ENCODE assay signal across 8 cellular contexts in the genomic region with DNA sequence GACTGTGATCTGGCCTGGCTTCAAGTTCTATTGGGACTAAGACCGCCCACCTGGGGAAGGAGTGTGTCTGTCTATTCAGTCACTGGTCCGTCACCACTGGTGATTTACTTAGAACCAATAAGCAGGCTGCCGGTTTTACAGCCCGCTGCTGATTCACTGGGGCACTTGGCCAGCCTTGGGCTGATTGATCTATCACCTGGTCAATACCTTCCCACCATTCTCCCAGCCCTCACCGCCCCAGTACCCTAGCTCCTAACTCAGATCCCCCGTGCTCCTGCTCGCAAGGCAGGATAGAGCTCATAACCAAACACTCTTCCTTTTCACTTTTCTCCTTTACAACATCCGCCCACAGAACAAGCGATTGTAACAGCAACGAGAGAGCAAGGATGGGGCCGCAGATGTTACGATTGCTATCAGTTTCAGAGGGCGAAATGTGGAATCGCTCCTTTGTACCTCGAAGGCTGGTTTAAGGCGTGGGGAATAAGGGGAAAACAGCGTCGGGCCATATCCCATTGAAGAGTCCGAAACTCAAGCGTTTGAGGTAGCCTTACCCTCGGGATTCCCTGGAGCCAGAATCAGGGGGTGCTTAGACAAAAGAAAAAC. TPM values are rescaled to one million over a fixed set of nuclear protein-coding genes. Genes with fewer than 3 reads are reported as not detected.
DNase-seq lines count a peak whose midpoint lies in the region; TF ChIP-seq lines count a peak whose summit lies in the region.

No MANE protein-coding gene starts in this region.

- H3K27me3 ChIP-seq in GM23248 (replicated peaks; ENCODE audit: insufficient read depth) = no peaks in the 10 kb centered on the region
- H3K27me3 ChIP-seq in Karpas-422 (ENCODE audit: low read length) = no peaks in the 10 kb centered on the region
- H3K27me3 ChIP-seq in neuronal stem cell (ENCODE audit: control insufficient read depth in 3 of 3, insufficient read depth in 3 of 3, low read depth in 1 of 3, low read length in 3 of 3) = peaks cover 0 to 15% (median 0%) of the 10 kb centered on the region in 3 experiments
- no peaks in the 10 kb centered on the region for H3K27me3 ChIP-seq in suprapubic skin

- H3K4me3 ChIP-seq in GM23248 (peak overlapping the region; percentile 100), Karpas-422 (ENCODE audit: low read length) (peak overlapping the region; percentile 86), foreskin fibroblast (ENCODE audit: low read depth in 1 of 2, low read length in 2 of 2) (peak overlapping the region; percentile 91 to 95), neuronal stem cell (ENCODE audit: low read length in 2 of 2) (peak overlapping the region; percentile 61 to 90), suprapubic skin (peak overlapping the region; percentile 80)

- peaks cover 2% of the 10 kb centered on the region for H3K79me1 ChIP-seq in neuronal stem cell (ENCODE audit: low read depth, low read length)

- H2AK5ac ChIP-seq in neuronal stem cell (ENCODE audit: low read depth, low read length) = no peak overlapping the region

- no peaks in the 10 kb centered on the region for H3K9me2 ChIP-seq in GM23248 (ENCODE audit: insufficient read depth)
- no peaks in the 10 kb centered on the region for H3K9me2 ChIP-seq in Karpas-422 (replicated peaks; ENCODE audit: insufficient read depth, low read length)

- H3K27ac ChIP-seq in GM23248 (peak overlapping the region; percentile 77), Karpas-422 (ENCODE audit: low read length) (peak overlapping the region; percentile 88), neuronal stem cell (replicated peaks; ENCODE audit: low read length) (peak overlapping the region; percentile 70), suprapubic skin (peak overlapping the region; percentile 81)

- no peak overlapping the region for H2BK120ac ChIP-seq in neuronal stem cell (ENCODE audit: low read depth, low read length)

- no peak overlapping the region for H3K14ac ChIP-seq in neuronal stem cell (ENCODE audit: low read length)

- H3K9ac ChIP-seq in GM23248 (peak overlapping the region; percentile 88), Karpas-422 (ENCODE audit: low read length) (peak overlapping the region; percentile 89), neuronal stem cell (ENCODE audit: low read depth, low read length, poor library complexity) (peak overlapping the region; percentile 88)

- no peak overlapping the region for H2BK12ac ChIP-seq in neuronal stem cell (ENCODE audit: low read length)

- DNase-seq in EH (ENCODE audit: low read depth) (peak; percentile 89), GM23248 (peak; percentile 98), Karpas-422 (peak; percentile 95), RPMI7951 (ENCODE audit: low read depth) (peak; percentile 89), foreskin fibroblast (peak; percentile 91 to 94), neuronal stem cell (ENCODE audit: low spot score) (peak; percentile 58), suprapubic skin (ENCODE audit: low spot score in 2 of 2) (peak; percentile 72 to 79)
- peak; percentile 40 for DNase-seq in activated effector memory CD4-positive, alpha-beta T cell treated with Interleukin-2 at 50 U/mL for 16 hours

- H2AFZ ChIP-seq in GM23248 = peak overlapping the region; percentile 92
- peak overlapping the region; percentile 72 for H2AFZ ChIP-seq in Karpas-422 (ENCODE audit: low read length)
- H2AFZ ChIP-seq in neuronal stem cell (ENCODE audit: low read length) = peak overlapping the region; percentile 79

- peak overlapping the region; percentile 96 for H3K18ac ChIP-seq in neuronal stem cell (ENCODE audit: low read length)

- H3K4me2 ChIP-seq in GM23248 (ENCODE audit: unreplicated experiment) (peak overlapping the region; percentile 91), Karpas-422 (ENCODE audit: low read depth, low read length, poor library complexity, severe bottlenecking) (peak overlapping the region; percentile 87), neuronal stem cell (ENCODE audit: insufficient read depth, low read length, poor library complexity, severe bottlenecking) (peak overlapping the region; percentile 79)

- no peak overlapping the region for H4K8ac ChIP-seq in neuronal stem cell (ENCODE audit: low read depth, low read length)

- H3K79me2 ChIP-seq in GM23248 (ENCODE audit: insufficient read depth) = peaks cover 46% of the 10 kb centered on the region
- peaks cover 55% of the 10 kb centered on the region for H3K79me2 ChIP-seq in Karpas-422 (ENCODE audit: low read length)

- in situ Hi-C loops in GM23248 (cut with MboI) = no loop called here

- peaks cover 5% of the 10 kb centered on the region; the same call in 1 of the 2 replicates for H3F3A ChIP-seq in GM23248 (ENCODE audit: insufficient read depth)

- no peaks in the 10 kb centered on the region for H3K9me3 ChIP-seq in GM23248 (ENCODE audit: low read depth)
- H3K9me3 ChIP-seq in Karpas-422 (ENCODE audit: low read length) = no peaks in the 10 kb centered on the region
- no peaks in the 10 kb centered on the region for H3K9me3 ChIP-seq in neuronal stem cell (replicated peaks in 1 of 2; ENCODE audit: control insufficient read depth in 2 of 2, insufficient read depth in 1 of 2, low read depth in 1 of 2, low read length in 2 of 2)
- no peaks in the 10 kb centered on the region for H3K9me3 ChIP-seq in suprapubic skin

- TF ChIP-seq EP300 in suprapubic skin (IDR thresholded peaks at IDR 0.05) = no peak

- H3K36me3 ChIP-seq in GM23248 (ENCODE audit: low read depth) = peaks cover 24% of the 10 kb centered on the region; the same call in 1 of the 2 replicates
- peaks cover 36% of the 10 kb centered on the region for H3K36me3 ChIP-seq in Karpas-422 (ENCODE audit: insufficient read depth, low read length)
- H3K36me3 ChIP-seq in neuronal stem cell (replicated peaks in 1 of 2; ENCODE audit: control insufficient read depth in 2 of 2, insufficient read depth in 2 of 2, low read length in 2 of 2) = peaks cover 23 to 42% of the 10 kb centered on the region in 2 donors
- peaks cover 17% of the 10 kb centered on the region for H3K36me3 ChIP-seq in suprapubic skin

- no peak overlapping the region for H3K4ac ChIP-seq in neuronal stem cell (ENCODE audit: low read length)

- no peak for TF ChIP-seq CTCF in foreskin fibroblast (IDR thresholded peaks at IDR 0.05; ENCODE audit: low read depth, low read length)
- no peak for TF ChIP-seq CTCF in suprapubic skin (IDR thresholded peaks at IDR 0.05)

- TF ChIP-seq POLR2A in suprapubic skin (IDR thresholded peaks at IDR 0.05) = no peak

- H3K23ac ChIP-seq in neuronal stem cell (ENCODE audit: low read depth, low read length, poor library complexity) = no peak overlapping the region

- no peak overlapping the region for H4K91ac ChIP-seq in neuronal stem cell (ENCODE audit: low read depth, low read length, poor library complexity)

- peak overlapping the region; percentile 79 for H2BK5ac ChIP-seq in neuronal stem cell (ENCODE audit: low read length)

- WGBS in GM23248 (ENCODE audit: low coverage in 1 of 2, low lambda C conversion rate in 2 of 2, missing lambda C conversion rate in 2 of 2), 2 experiments = 1% methylated on average over 21 of the region's 21 CpGs
- no CpG with 5 or more reads among the region's 21 CpGs for WGBS in neuronal stem cell (ENCODE audit: extremely low coverage in 2 of 2, insufficient read length in 2 of 2, insufficient replicate concordance in 1 of 2), 2 donors
- WGBS in suprapubic skin = 1% methylated on average over 21 of the region's 21 CpGs

- no peak overlapping the region for H2BK15ac ChIP-seq in neuronal stem cell (ENCODE audit: low read length)

- H4K20me1 ChIP-seq in GM23248 (ENCODE audit: insufficient read depth) (peaks cover 4% of the 10 kb centered on the region; the same call in 1 of the 2 replicates), Karpas-422 (ENCODE audit: insufficient read depth, low read depth, low read length) (0 out of 2 replicates have a peak, but pooled peaks cover 8% of the 10 kb centered on the region)

- H3K4me1 ChIP-seq in GM23248 (ENCODE audit: insufficient read depth) = peaks cover 11% of the 10 kb centered on the region; the same call in 1 of the 2 replicates
- peaks cover 13% of the 10 kb centered on the region for H3K4me1 ChIP-seq in Karpas-422 (ENCODE audit: low read length)
- peaks cover 0 to 5% of the 10 kb centered on the region in 2 donors for H3K4me1 ChIP-seq in neuronal stem cell (ENCODE audit: control insufficient read depth in 2 of 2, insufficient read depth in 1 of 2, low read depth in 1 of 2, low read length in 2 of 2)
- H3K4me1 ChIP-seq in suprapubic skin = peaks cover 9% of the 10 kb centered on the region

RNA-seq across cellular contexts. Expression of a gene that starts 0.7 kb away (rescaled TPM):
- total RNA-seq in GM23248 (2014; rRNA removed; shearing (Covaris generic)) = 59.1 and 59.4 TPM in 2 replicates
- 56.7 and 57.5 TPM in 2 replicates for polyA plus RNA-seq in GM23248 (2016; fragmentation: Nextera tagmentation; extraction: Ambion mirVana)
- 126 and 147 TPM in 2 replicates for total RNA-seq in Karpas-422 (2014; rRNA removed; shearing (Covaris generic); ENCODE audit: low replicate concordance)
- total RNA-seq in RPMI7951 (2014; rRNA removed; shearing (Covaris generic)) = 73.6 and 86.6 TPM in 2 replicates
- polyA plus RNA-seq in neuronal stem cell (2013, experiment 1 of 2) = 85.1 TPM
- 88.7 TPM for polyA plus RNA-seq in neuronal stem cell (2013, experiment 2 of 2)
- total RNA-seq in suprapubic skin = 10 to 100 TPM; 39.3 to 70.2 (median 58.8) TPM

RNA-seq across cellular contexts. Expression of a gene that starts 6.8 kb away (rescaled TPM):
- not detected in 2 replicates for total RNA-seq in GM23248 (2014; rRNA removed; shearing (Covaris generic))
- not detected in 2 replicates for polyA plus RNA-seq in GM23248 (2016; fragmentation: Nextera tagmentation; extraction: Ambion mirVana)
- not detected in 2 replicates for total RNA-seq in Karpas-422 (2014; rRNA removed; shearing (Covaris generic); ENCODE audit: low replicate concordance)
- not detected in 2 replicates for total RNA-seq in RPMI7951 (2014; rRNA removed; shearing (Covaris generic))
- polyA plus RNA-seq in neuronal stem cell (2013, experiment 1 of 2) = 0.33 TPM
- polyA plus RNA-seq in neuronal stem cell (2013, experiment 2 of 2) = 0.29 TPM
- 10 to 100 TPM; 27.3 to 99.8 (median 81.8) TPM for total RNA-seq in suprapubic skin

RNA-seq across cellular contexts. Expression of a gene that starts 20.5 kb away (rescaled TPM):
- total RNA-seq in GM23248 (2014; rRNA removed; shearing (Covaris generic)) = 61.5 and 64.2 TPM in 2 replicates
- 192 and 207 TPM in 2 replicates for polyA plus RNA-seq in GM23248 (2016; fragmentation: Nextera tagmentation; extraction: Ambion mirVana)
- 105 and 106 TPM in 2 replicates for total RNA-seq in Karpas-422 (2014; rRNA removed; shearing (Covaris generic); ENCODE audit: low replicate concordance)
- total RNA-seq in RPMI7951 (2014; rRNA removed; shearing (Covaris generic)) = 49.3 and 52.6 TPM in 2 replicates
- polyA plus RNA-seq in neuronal stem cell (2013, experiment 1 of 2) = 65.1 TPM
- polyA plus RNA-seq in neuronal stem cell (2013, experiment 2 of 2) = 65.3 TPM
- total RNA-seq in suprapubic skin = 10 to 100 TPM; 48.4 to 61.1 (median 56.2) TPM

Comparison
In these comparisons a context has a peak if more than half of its experiments do, and no peak if none do; other contexts are left out.
1. Peak in every context shown above with its lines: DNase-seq, H3K4me3 ChIP-seq and H3K27ac ChIP-seq.
2. DNase-seq: peak in every context shown above with its lines; median percentile 98 in GM23248; 95 in Karpas-422; 92 in foreskin fibroblast; 89 in EH; 89 in RPMI7951; 76 in suprapubic skin; 58 in neuronal stem cell; 40 in activated effector memory CD4-positive, alpha-beta T cell treated with Interleukin-2 at 50 U/mL for 16 hours.
3. RNA of a gene that starts 6.8 kb away (total RNA-seq): 27.3 to 99.8 TPM in suprapubic skin; not detected in GM23248, not detected in Karpas-422 and not detected in RPMI7951; every median in the first group is over 10 times any median in the second.